7 cellular contexts compared by ENCODE assay signal in genomic region chr9:37752646-37753488, GRCh38. TPM values are rescaled to one million over a fixed set of nuclear protein-coding genes. Genes with fewer than 3 reads are reported as not detected.
A peak's percentile ranks its signal among the peaks of the same experiment; 100 is the strongest.
DNase-seq lines count a peak whose midpoint lies in the region; ATAC-seq and TF ChIP-seq lines count a peak whose summit lies in the region.

No MANE protein-coding gene starts in this region.

- in situ Hi-C loops in IMR-90 (cut with MboI; ENCODE audit: low sequenced_read_pairs) = no loop called here

- dilution Hi-C loops in IMR-90 (cut with HindIII; ENCODE audit: low sequenced_read_pairs, unreplicated experiment) = no loop called here

- peak overlapping the region; percentile 90 to 97; a peak in 3 of 4 replicates for H4K8ac ChIP-seq in IMR-90 (ENCODE audit: low read depth in 2 of 2, low read length in 2 of 2)

- peaks cover 5% of the 10 kb centered on the region; the same call in 1 of the 2 replicates for H3K9me1 ChIP-seq in IMR-90 (ENCODE audit: insufficient read depth, low read length)

- peaks cover 23% of the 10 kb centered on the region in 2 experiments for H3K79me1 ChIP-seq in IMR-90 (ENCODE audit: low read depth in 1 of 2, low read length in 2 of 2)

- H3K27ac Mint-ChIP-seq in activated naive CD4-positive, alpha-beta T cell treated with anti-CD3 and anti-CD28 coated beads, Interleukin-2, amount 50 U/mL, for 72 hours = peak overlapping the region; percentile 92

- intact Hi-C loops in IMR-90 (cut with micrococcal nuclease) (no loop called here), stomach (cut with DNase I; ENCODE audit: low total_unique reads) (no loop called here)

- TF ChIP-seq EP300 in stomach (IDR thresholded peaks at IDR 0.05) = no peak

- no peak overlapping the region for H2BK15ac ChIP-seq in IMR-90 (ENCODE audit: low read depth, low read length)

- H3K9me3 Mint-ChIP-seq in activated naive CD4-positive, alpha-beta T cell treated with anti-CD3 and anti-CD28 coated beads, Interleukin-2, amount 50 U/mL, for 72 hours = peaks cover 0 to 5% of the 10 kb centered on the region in 2 donors

- no peak overlapping the region for H3K9ac ChIP-seq in IMR-90 (ENCODE audit: low read depth, low read length)

- CTCF ChIA-PET in IMR-90 (lab: Yijun Ruan, JAX) = no interaction called here

- TF ChIP-seq POLR2A in IMR-90 (IDR thresholded peaks at IDR 0.05; ENCODE audit: low read depth, low read length) (no peak), stomach (IDR thresholded peaks at IDR 0.05) (no peak)

- H3K27ac ChIP-seq in IMR-90 (ENCODE audit: insufficient read depth, low read length) = no peak overlapping the region
- peak overlapping the region; percentile 82 to 92 (median 88) for H3K27ac ChIP-seq in stomach

- peak overlapping the region; percentile 74 for H3K4ac ChIP-seq in IMR-90 (ENCODE audit: low read depth, low read length)

- H2BK120ac ChIP-seq in IMR-90 (ENCODE audit: low read depth, low read length) = 0 out of 2 replicates have a peak overlapping the region, but pooled peaks have one; percentile 74

- no peak overlapping the region for H2AK5ac ChIP-seq in IMR-90 (ENCODE audit: low read depth, low read length)

- H3K14ac ChIP-seq in IMR-90 (replicated peaks; ENCODE audit: low read depth, low read length) = peak overlapping the region; percentile 87; the same call in 1 of the 2 replicates

- peak overlapping the region; percentile 52 for H2AK9ac ChIP-seq in IMR-90 (replicated peaks; ENCODE audit: low read depth, low read length, poor library complexity)

- H4K5ac ChIP-seq in IMR-90 (ENCODE audit: low read depth, low read length) = peak overlapping the region; percentile 81

- POLR2A ChIA-PET in IMR-90 (lab: Charles Lee; ENCODE audit: unreplicated experiment) = no interaction called here

- H3K56ac ChIP-seq in IMR-90 (ENCODE audit: extremely low read depth, insufficient read depth, low read length) = no peak overlapping the region

- no peaks in the 10 kb centered on the region for H4K20me1 ChIP-seq in IMR-90 (ENCODE audit: insufficient read depth, low read length)

- H3K9me3 ChIP-seq in IMR-90 (ENCODE audit: control insufficient read depth, insufficient read depth, low read length) (no peaks in the 10 kb centered on the region), stomach (no peaks in the 10 kb centered on the region)

- H3K18ac ChIP-seq in IMR-90 (ENCODE audit: low read depth, low read length) = no peak overlapping the region

- H3K4me3 ChIP-seq in IMR-90 (ENCODE audit: insufficient read depth, low read depth, low read length) = peak overlapping the region; percentile 82; the same call in 1 of the 2 replicates
- H3K4me3 ChIP-seq in kidney epithelial cell (ENCODE audit: low read depth, low read length) = peak overlapping the region; percentile 56
- H3K4me3 ChIP-seq in stomach = peak overlapping the region; percentile 61 to 71 (median 66)

- TF ChIP-seq RAD21 in IMR-90 (IDR thresholded peaks at IDR 0.05; ENCODE audit: low read length) = no peak

- H2BK5ac ChIP-seq in IMR-90 (ENCODE audit: low read depth, low read length, poor library complexity, severe bottlenecking) = no peak overlapping the region

- H2AFZ ChIP-seq in IMR-90 (replicated peaks; ENCODE audit: low read length, poor library complexity) = peak overlapping the region; percentile 97

- no peaks in the 10 kb centered on the region for H3K27me3 ChIP-seq in IMR-90 (ENCODE audit: control insufficient read depth, insufficient read depth, low read length)
- no peaks in the 10 kb centered on the region for H3K27me3 ChIP-seq in kidney epithelial cell (ENCODE audit: control insufficient read depth, insufficient read depth, low read length)
- H3K27me3 ChIP-seq in stomach = no peaks in the 10 kb centered on the region

- H3K4me1 ChIP-seq in IMR-90 (ENCODE audit: control insufficient read depth, insufficient read depth, low read length) (peaks cover 4% of the 10 kb centered on the region), stomach (peaks cover 14 to 32% (median 26%) of the 10 kb centered on the region in 4 donors)

- BruUV-seq in IMR-90 (replicated peaks; lab: Mats Ljungman, UMichigan) = no TSS peak

- peaks cover 2% of the 10 kb centered on the region; the same call in 1 of the 2 replicates for H3K36me3 ChIP-seq in IMR-90 (ENCODE audit: control insufficient read depth, insufficient read depth, low read length)
- H3K36me3 ChIP-seq in kidney epithelial cell (ENCODE audit: control insufficient read depth, insufficient read depth, low read length) = no peaks in the 10 kb centered on the region
- H3K36me3 ChIP-seq in stomach = no peaks in the 10 kb centered on the region

- H2BK20ac ChIP-seq in IMR-90 (ENCODE audit: low read depth, low read length) = no peak overlapping the region

- WGBS in IMR-90 (ENCODE audit: extremely low coverage in 2 of 2, insufficient read length in 1 of 2), 2 experiments = 98% methylated on average over 5 of the region's 29 CpGs; no CpG with 5 or more reads in 1 of the 2 experiments
- 90 to 92% (median 90%) methylated on average over 29 of the region's 29 CpGs for WGBS in stomach, 5 donors

- ATAC-seq in IMR-90 (ENCODE audit: low read depth) (no peak), GM18870 (IDR thresholded peaks at IDR 0.05; ENCODE audit: unreplicated experiment) (no peak)
- no peak for ATAC-seq in activated naive CD4-positive, alpha-beta T cell treated with anti-CD3 and anti-CD28 coated beads, Interleukin-2, amount 50 U/mL, for 72 hours

- no peak overlapping the region; the same call in 1 of the 2 replicates for H3K4me2 ChIP-seq in IMR-90 (ENCODE audit: low read depth, low read length)

- H3K36me3 Mint-ChIP-seq in activated naive CD4-positive, alpha-beta T cell treated with anti-CD3 and anti-CD28 coated beads, Interleukin-2, amount 50 U/mL, for 72 hours = peaks cover 14 to 15% of the 10 kb centered on the region in 2 donors

- H4K91ac ChIP-seq in IMR-90 (ENCODE audit: insufficient read depth, low read depth, low read length) = 0 out of 2 replicates have a peak overlapping the region, but pooled peaks have one; percentile 80

- H3K23ac ChIP-seq in IMR-90 (ENCODE audit: low read depth, low read length) = no peak overlapping the region

- TF ChIP-seq CTCF in IMR-90 (conservative IDR thresholded peaks at IDR 0.05; ENCODE audit: low read depth, low read length) = no peak
- no peak for TF ChIP-seq CTCF in kidney epithelial cell (IDR thresholded peaks at IDR 0.05; ENCODE audit: insufficient read depth, low read length, poor library complexity, severe bottlenecking)
- TF ChIP-seq CTCF in stomach (IDR thresholded peaks at IDR 0.05) = no peak

- DNase-seq in IMR-90 (no peak), kidney epithelial cell (ENCODE audit: low read depth) (no peak), stomach (no peak), SW480 (ENCODE audit: low spot score) (no peak), glomerular visceral epithelial cell (ENCODE audit: extremely low spot score) (no peak)
- peak in 1 of 2 donors; percentile 15 for DNase-seq in activated naive CD4-positive, alpha-beta T cell treated with anti-CD3 and anti-CD28 coated beads, Interleukin-2, amount 50 U/mL, for 72 hours (ENCODE audit: low spot score in 2 of 2)

TF ChIP-seq in IMR-90, 13 proteins besides CTCF, POLR2A, EP300 and RAD21:
- no peak for TF ChIP-seq MAZ (IDR thresholded peaks at IDR 0.05; ENCODE audit: borderline replicate concordance, low read depth, low read length)
TF ChIP-seq in IMR-90: peak in this region for 0.

RNA-seq across cellular contexts. Expression of gene TRMT10B, which starts 0.7 kb away (rescaled TPM):
- 2.3 and 2.5 TPM in 2 replicates for total RNA-seq in IMR-90 (2012; rRNA removed)
- 4.5 and 4.9 TPM in 2 replicates for polyA plus RNA-seq in IMR-90 (2012; rRNA removed)
- 1.5 and 4.6 TPM in 2 replicates for polyA plus RNA-seq in IMR-90 (2012; cell fraction: cytosol; rRNA removed)
- 2.5 and 9.0 TPM in 2 replicates for polyA plus RNA-seq in IMR-90 (2012; cell fraction: nucleus; rRNA removed; ENCODE audit: low replicate concordance)
- 10 to 100 TPM in 1 of 2 donors, 1 to 10 TPM in 1; 7.8 to 14.3 TPM for total RNA-seq in activated naive CD4-positive, alpha-beta T cell treated with anti-CD3 and anti-CD28 coated beads, Interleukin-2, amount 50 U/mL, for 72 hours
- total RNA-seq in kidney epithelial cell = 3.5 and 4.2 TPM in 2 replicates
- 10 to 100 TPM in 1 of 5 donors, 1 to 10 TPM in 4; 2.7 to 10.5 (median 5.1) TPM for total RNA-seq in stomach
- polyA plus RNA-seq in stomach = 1 to 10 TPM; 4.1 to 9.8 (median 5.2) TPM

RNA-seq across cellular contexts. Expression of gene EXOSC3, which starts 32.0 kb away (rescaled TPM):
- 27.1 and 58.6 TPM in 2 replicates for total RNA-seq in IMR-90 (2012; rRNA removed)
- polyA plus RNA-seq in IMR-90 (2012; rRNA removed) = 28.9 and 37.2 TPM in 2 replicates
- 26.9 and 45.4 TPM in 2 replicates for polyA plus RNA-seq in IMR-90 (2012; cell fraction: cytosol; rRNA removed)
- 7.3 and 15.4 TPM in 2 replicates for polyA plus RNA-seq in IMR-90 (2012; cell fraction: nucleus; rRNA removed; ENCODE audit: low replicate concordance)
- 100 to 1,000 TPM in 1 of 2 donors, 10 to 100 TPM in 1; 79.3 to 106 TPM for total RNA-seq in activated naive CD4-positive, alpha-beta T cell treated with anti-CD3 and anti-CD28 coated beads, Interleukin-2, amount 50 U/mL, for 72 hours
- 27.6 and 50.4 TPM in 2 replicates for total RNA-seq in kidney epithelial cell
- total RNA-seq in stomach = 100 to 1,000 TPM in 1 of 5 donors, 10 to 100 TPM in 3, 1 to 10 TPM in 1; 7.6 to 190 (median 22.9) TPM
- 10 to 100 TPM; 23.3 to 28.5 (median 27.2) TPM for polyA plus RNA-seq in stomach

RNA-seq across cellular contexts. Expression of gene DCAF10, which starts 47.7 kb away (rescaled TPM):
- total RNA-seq in IMR-90 (2012; rRNA removed) (13.1 and 19.4 TPM in 2 replicates), kidney epithelial cell (20.7 and 21.6 TPM in 2 replicates), stomach (10 to 100 TPM; 17.4 to 39.7 (median 29.6) TPM)
- polyA plus RNA-seq in IMR-90 (2012; rRNA removed) (16.9 and 17.1 TPM in 2 replicates), stomach (1 to 10 TPM; 5.9 to 9.9 (median 6.8) TPM)
- 4.5 and 4.8 TPM in 2 replicates for polyA plus RNA-seq in IMR-90 (2012; cell fraction: cytosol; rRNA removed)
- polyA plus RNA-seq in IMR-90 (2012; cell fraction: nucleus; rRNA removed; ENCODE audit: low replicate concordance) = 5.9 and 19.0 TPM in 2 replicates
- total RNA-seq in activated naive CD4-positive, alpha-beta T cell treated with anti-CD3 and anti-CD28 coated beads, Interleukin-2, amount 50 U/mL, for 72 hours = 10 to 100 TPM in 1 of 2 donors, 1 to 10 TPM in 1; 6.9 to 17.4 TPM
